8 cellular contexts compared by ENCODE assay signal in the genomic region with DNA sequence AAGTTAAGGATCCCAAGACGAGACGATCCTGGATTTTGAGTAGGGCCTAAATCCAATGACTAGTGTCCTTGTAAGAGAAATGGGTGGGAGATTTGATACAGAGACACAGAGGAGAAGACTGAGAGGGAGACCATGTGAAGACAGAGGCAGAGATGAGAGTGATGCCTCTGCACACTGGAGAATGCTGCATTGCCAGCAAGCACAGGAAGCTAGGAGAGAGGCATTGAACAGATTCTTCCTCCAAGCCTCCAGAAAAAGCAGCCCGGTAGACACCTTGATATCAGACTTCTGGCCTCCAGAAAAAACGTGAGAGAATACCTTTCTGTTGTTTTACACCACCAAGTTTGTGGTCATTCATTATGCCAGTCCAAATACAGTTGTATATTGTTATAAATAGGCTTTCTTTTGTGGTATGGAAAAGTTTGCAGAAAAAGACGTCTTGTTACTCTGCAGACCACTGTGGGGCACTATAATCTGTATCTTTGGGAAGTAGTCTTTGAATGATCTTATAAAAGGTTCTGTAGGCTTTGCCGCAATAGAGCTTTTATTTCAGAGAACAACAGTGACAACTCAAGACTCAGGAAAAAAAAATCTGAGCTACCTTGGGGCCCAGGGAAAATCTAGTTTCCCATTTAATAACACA. TPM values are rescaled to one million over a fixed set of nuclear protein-coding genes. Genes with fewer than 3 reads are reported as not detected.
DNase-seq lines count a peak whose midpoint lies in the region; ATAC-seq and TF ChIP-seq lines count a peak whose summit lies in the region.

No MANE protein-coding gene starts in this region.

- H3K27ac ChIP-seq in suprapubic skin, result no peak overlapping the region

- H3K36me3 ChIP-seq in HAP-1 (replicated peaks) (no peaks in the 10 kb centered on the region), kidney epithelial cell (ENCODE audit: control insufficient read depth, insufficient read depth, low read length) (no peaks in the 10 kb centered on the region), suprapubic skin (no peaks in the 10 kb centered on the region), MG63 (no peaks in the 10 kb centered on the region)

- DNase-seq in AG10803 (ENCODE audit: low read depth) (peak; percentile 53), HAP-1 (ENCODE audit: low spot score in 2 of 2) (peak; percentile 15 to 83), kidney epithelial cell (ENCODE audit: low read depth) (no peak), natural killer cell (no peak), activated gamma-delta T cell treated with Interleukin-2 at 50 U/mL for 16 hours (no peak), suprapubic skin (ENCODE audit: low spot score in 2 of 2) (no peak), MG63 (no peak)

- no peak for ATAC-seq in natural killer cell

- no peak overlapping the region for H3K27ac Mint-ChIP-seq in natural killer cell

- in situ Hi-C loops in HAP-1 (cut with MboI; ENCODE audit: low sequenced_read_pairs), result no loop called here

- H3K9me3 Mint-ChIP-seq in natural killer cell, result no peaks in the 10 kb centered on the region

- intact Hi-C loops in natural killer cell (cut with micrococcal nuclease), result no loop called here

- TF ChIP-seq CTCF in AG10803 (conservative IDR thresholded peaks at IDR 0.05; ENCODE audit: low read length) (peak; percentile 65), WI38 (IDR thresholded peaks at IDR 0.05; ENCODE audit: low read depth, low read length) (peak; percentile 22; the same call in 1 of the 2 replicates), kidney epithelial cell (IDR thresholded peaks at IDR 0.05; ENCODE audit: insufficient read depth, low read length, poor library complexity, severe bottlenecking) (peak; percentile 43), natural killer cell (IDR thresholded peaks at IDR 0.05) (no peak), suprapubic skin (IDR thresholded peaks at IDR 0.05) (peak in 1 of 2 donors; percentile 7)

- H3K4me1 ChIP-seq in HAP-1, result peaks cover 31% of the 10 kb centered on the region
- peaks cover 24% of the 10 kb centered on the region for H3K4me1 ChIP-seq in suprapubic skin

- no peak for TF ChIP-seq EP300 in suprapubic skin (IDR thresholded peaks at IDR 0.05)

- 40% methylated on average over 6 of the region's 6 CpGs for WGBS in suprapubic skin

- no peak overlapping the region for H3K4me3 Mint-ChIP-seq in natural killer cell

- no peaks in the 10 kb centered on the region for H3K27me3 ChIP-seq in HAP-1 (ENCODE audit: low read depth)
- no peaks in the 10 kb centered on the region for H3K27me3 ChIP-seq in kidney epithelial cell (ENCODE audit: control insufficient read depth, insufficient read depth, low read length)
- H3K27me3 ChIP-seq in suprapubic skin, result no peaks in the 10 kb centered on the region
- H3K27me3 ChIP-seq in MG63, result no peaks in the 10 kb centered on the region

- no peak for TF ChIP-seq POLR2A in suprapubic skin (IDR thresholded peaks at IDR 0.05)

- H3K9me3 ChIP-seq in HAP-1 (no peaks in the 10 kb centered on the region), suprapubic skin (no peaks in the 10 kb centered on the region), MG63 (no peaks in the 10 kb centered on the region)

- peaks cover 15 to 23% of the 10 kb centered on the region in 2 donors for H3K27me3 Mint-ChIP-seq in natural killer cell (ENCODE audit: low read depth in 2 of 2)

- H3K4me3 ChIP-seq in AG10803 (ENCODE audit: low read length) (peak overlapping the region; percentile 18), HAP-1 (no peak overlapping the region), WI38 (ENCODE audit: low read depth, low read length) (peak overlapping the region; percentile 43), kidney epithelial cell (ENCODE audit: low read depth, low read length) (no peak overlapping the region), suprapubic skin (no peak overlapping the region), MG63 (no peak overlapping the region)

- no peaks in the 10 kb centered on the region for H3K4me1 Mint-ChIP-seq in natural killer cell

- no peaks in the 10 kb centered on the region for H3K36me3 Mint-ChIP-seq in natural killer cell

RNA-seq across cellular contexts. Expression of gene RFC3, which starts 17.9 kb away (rescaled TPM):
- total RNA-seq in kidney epithelial cell (7.4 and 14.8 TPM in 2 replicates), natural killer cell (1 to 10 TPM; 5.5 to 7.0 (median 6.8) TPM), suprapubic skin (10 to 100 TPM; 10.7 to 25.8 (median 12.2) TPM)
- 42.0 and 46.5 TPM in 2 replicates for total RNA-seq in MG63 (2014; rRNA removed; shearing (Covaris generic); ENCODE audit: low replicate concordance)

Comparison
In these comparisons a context has a peak if more than half of its experiments do, and no peak if none do; other contexts are left out.
1. DNase-seq: peak in AG10803 (single experiment) and HAP-1 (2 of 2); none in kidney epithelial cell (single experiment), natural killer cell (single experiment), activated gamma-delta T cell treated with Interleukin-2 at 50 U/mL for 16 hours (single experiment), suprapubic skin (0 of 2) and MG63 (single experiment).
2. H3K4me3 ChIP-seq: peak in AG10803 (single experiment) and WI38 (single experiment); none in HAP-1 (single experiment), kidney epithelial cell (single experiment), suprapubic skin (single experiment) and MG63 (single experiment).